8 cellular contexts compared by ENCODE assay signal in the genomic region with DNA sequence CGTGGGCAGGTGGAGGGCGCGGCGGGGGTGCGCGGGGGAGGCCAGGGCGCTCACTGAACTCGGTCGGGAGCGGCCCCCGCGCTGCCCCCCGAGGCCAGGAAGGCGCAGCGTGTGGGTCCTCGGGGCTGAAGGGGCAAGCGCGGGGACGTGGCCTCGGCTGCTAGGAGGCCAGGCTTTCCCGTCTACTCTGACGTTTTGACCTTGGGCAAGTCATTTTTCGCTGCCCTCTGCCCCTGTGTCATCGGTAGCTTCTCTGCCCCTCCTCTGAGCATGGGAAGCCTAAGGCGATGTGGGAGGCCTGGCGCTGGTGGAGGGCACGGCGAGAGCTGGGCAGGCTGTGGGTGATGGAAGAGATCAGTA. TPM values are rescaled to one million over a fixed set of nuclear protein-coding genes. Genes with fewer than 3 reads are reported as not detected.
A peak's percentile ranks its signal among the peaks of the same experiment; 100 is the strongest.
DNase-seq lines count a peak whose midpoint lies in the region; ATAC-seq and FAIRE-seq lines count a peak whose summit lies in the region.

No MANE protein-coding gene starts in this region.

- H3K9me2 ChIP-seq in Karpas-422 (replicated peaks; ENCODE audit: insufficient read depth, low read length): no peaks in the 10 kb centered on the region

- peak; percentile 8 for ATAC-seq in GM21515 (IDR thresholded peaks at IDR 0.05; ENCODE audit: unreplicated experiment)
- ATAC-seq in activated naive CD4-positive, alpha-beta T cell treated with anti-CD3 and anti-CD28 coated beads, Interleukin-2, amount 50 U/mL, for 72 hours: peak in 1 of 2 donors; percentile 17

- H3K79me2 ChIP-seq in Karpas-422 (ENCODE audit: low read length): peaks cover 81% of the 10 kb centered on the region

- H3K27ac ChIP-seq in CD4-positive, alpha-beta memory T cell (ENCODE audit: low read depth, low read length): peak overlapping the region; percentile 79
- H3K27ac ChIP-seq in Karpas-422 (ENCODE audit: low read length) (no peak overlapping the region), iPS-18a (ENCODE audit: low read length) (no peak overlapping the region)

- H3K4me3 ChIP-seq in CD4-positive, alpha-beta memory T cell (ENCODE audit: low read length in 2 of 2): peak overlapping the region; percentile 54
- H3K4me3 ChIP-seq in Karpas-422 (ENCODE audit: low read length) (peak overlapping the region; percentile 71), iPS-18a (ENCODE audit: low read length) (peak overlapping the region; percentile 78)

- H3K9me3 Mint-ChIP-seq in CD4-positive, alpha-beta memory T cell: no peaks in the 10 kb centered on the region
- H3K9me3 Mint-ChIP-seq in activated naive CD4-positive, alpha-beta T cell treated with anti-CD3 and anti-CD28 coated beads, Interleukin-2, amount 50 U/mL, for 72 hours: no peaks in the 10 kb centered on the region

- no peaks in the 10 kb centered on the region for H3K9me3 ChIP-seq in CD4-positive, alpha-beta memory T cell (ENCODE audit: control insufficient read depth in 1 of 2, low read length in 2 of 2)
- no peaks in the 10 kb centered on the region for H3K9me3 ChIP-seq in Karpas-422 (ENCODE audit: low read length)
- no peaks in the 10 kb centered on the region for H3K9me3 ChIP-seq in iPS-18a (ENCODE audit: control insufficient read depth, low read depth, low read length)

- CTCF ChIA-PET in CD4-positive, alpha-beta memory T cell (lab: Charles Lee; ENCODE audit: partially characterized antibody): interaction anchor here (0.6 to 2.8 kb wide), 5 partner anchors 17 to 516 kb away, joined by 3 to 10 read pairs (median 4); partner anchors contain the start of gene PFKFB3

- H3K4me3 Mint-ChIP-seq in CD4-positive, alpha-beta memory T cell: peak overlapping the region; percentile 91 to 94 (median 93)

- peaks cover 39 to 62% (median 50%) of the 10 kb centered on the region in 4 donors for H3K4me1 Mint-ChIP-seq in CD4-positive, alpha-beta memory T cell

- no peak overlapping the region for H2AFZ ChIP-seq in Karpas-422 (ENCODE audit: low read length)

- DNase-seq in CD4-positive, alpha-beta memory T cell: peak in 2 of 5 donors; percentile 11 to 16
- DNase-seq in Karpas-422: peak; percentile 70
- DNase-seq in activated naive CD4-positive, alpha-beta T cell treated with anti-CD3 and anti-CD28 coated beads, Interleukin-2, amount 50 U/mL, for 72 hours (ENCODE audit: low spot score in 2 of 2): no peak
- DNase-seq in stimulated activated CD4-positive, alpha-beta T cell treated with anti-CD3 and anti-CD28 coated beads, Interleukin-2, amount 100 ng/mL, for 24 hours: peak; percentile 35 to 40
- DNase-seq in NOMO-1 treated with DMSO at 0.1 percent for 48 hours (lab: John Stamatoyannopoulos, UW; ENCODE audit: unreplicated experiment): no peak
- DNase-seq in GM19239 (ENCODE audit: insufficient read length, low spot score): no peak

- intact Hi-C loops in CD4-positive, alpha-beta memory T cell (cut with micrococcal nuclease): loop anchor here (1.0 kb wide), 1 partner anchor 77 kb away; the partner anchor contains the start of gene GDI2

- peak overlapping the region; percentile 92 for H3K4me2 ChIP-seq in Karpas-422 (ENCODE audit: low read depth, low read length, poor library complexity, severe bottlenecking)

- FAIRE-seq in GM19239 (lab: Jason Lieb, UNC): no peak

- no peaks in the 10 kb centered on the region for H3K27me3 ChIP-seq in CD4-positive, alpha-beta memory T cell (ENCODE audit: insufficient read depth, low read length)
- H3K27me3 ChIP-seq in Karpas-422 (ENCODE audit: low read length) (no peaks in the 10 kb centered on the region), iPS-18a (ENCODE audit: control insufficient read depth, insufficient read depth, low read length) (no peaks in the 10 kb centered on the region)

- H3K4me1 ChIP-seq in CD4-positive, alpha-beta memory T cell (ENCODE audit: insufficient read depth, low read length): peaks cover 39% of the 10 kb centered on the region
- H3K4me1 ChIP-seq in Karpas-422 (ENCODE audit: low read length) (peaks cover 29% of the 10 kb centered on the region), iPS-18a (ENCODE audit: control insufficient read depth, low read depth, low read length) (peaks cover 11% of the 10 kb centered on the region)

- H3K27me3 Mint-ChIP-seq in CD4-positive, alpha-beta memory T cell: no peaks in the 10 kb centered on the region

- H3K36me3 ChIP-seq in CD4-positive, alpha-beta memory T cell (ENCODE audit: insufficient read depth, low read length): no peaks in the 10 kb centered on the region
- H3K36me3 ChIP-seq in Karpas-422 (ENCODE audit: insufficient read depth, low read length) (peaks cover 48% of the 10 kb centered on the region), iPS-18a (ENCODE audit: control insufficient read depth, low read depth, low read length) (peaks cover 25% of the 10 kb centered on the region)

- peak overlapping the region; percentile 87 to 95 (median 92) for H3K27ac Mint-ChIP-seq in CD4-positive, alpha-beta memory T cell
- peak overlapping the region; percentile 81 to 88 for H3K27ac Mint-ChIP-seq in activated naive CD4-positive, alpha-beta T cell treated with anti-CD3 and anti-CD28 coated beads, Interleukin-2, amount 50 U/mL, for 72 hours

- peaks cover 19 to 38% of the 10 kb centered on the region in 2 donors for H3K36me3 Mint-ChIP-seq in CD4-positive, alpha-beta memory T cell
- H3K36me3 Mint-ChIP-seq in activated naive CD4-positive, alpha-beta T cell treated with anti-CD3 and anti-CD28 coated beads, Interleukin-2, amount 50 U/mL, for 72 hours: peaks cover 0 to 34% of the 10 kb centered on the region in 2 donors

- POLR2A ChIA-PET in CD4-positive, alpha-beta memory T cell (lab: Charles Lee; ENCODE audit: partially characterized antibody): interaction anchor here (0.7 to 3.6 kb wide), 23 partner anchors 8 to 694 kb away, joined by 3 to 34 read pairs (median 3); partner anchors contain the start of genes GDI2, IL15RA, PFKFB3 and TASOR2

- peaks cover 14% of the 10 kb centered on the region; the same call in 1 of the 2 replicates for H4K20me1 ChIP-seq in Karpas-422 (ENCODE audit: insufficient read depth, low read depth, low read length)

- H3K9ac ChIP-seq in Karpas-422 (ENCODE audit: low read length) (peak overlapping the region; percentile 78), iPS-18a (ENCODE audit: low read length) (peak overlapping the region; percentile 21)

RNA-seq across cellular contexts. Expression of gene FBH1, which starts 0.5 kb away (rescaled TPM):
- total RNA-seq in CD4-positive, alpha-beta memory T cell: 10 to 100 TPM; 91.4 to 97.5 TPM
- polyA plus RNA-seq in CD4-positive, alpha-beta memory T cell: 10 to 100 TPM; 71.1 to 75.8 TPM
- total RNA-seq in Karpas-422 (2014; rRNA removed; shearing (Covaris generic); ENCODE audit: low replicate concordance): 61.9 and 90.1 TPM in 2 replicates
- total RNA-seq in activated naive CD4-positive, alpha-beta T cell treated with anti-CD3 and anti-CD28 coated beads, Interleukin-2, amount 50 U/mL, for 72 hours: 10 to 100 TPM; 51.8 to 53.5 TPM

RNA-seq across cellular contexts. Expression of gene ANKRD16, which starts 0.8 kb away (rescaled TPM):
- total RNA-seq in CD4-positive, alpha-beta memory T cell: 1 to 10 TPM; 6.6 to 8.4 TPM
- 1 to 10 TPM; 1.5 to 4.1 TPM for polyA plus RNA-seq in CD4-positive, alpha-beta memory T cell
- total RNA-seq in Karpas-422 (2014; rRNA removed; shearing (Covaris generic); ENCODE audit: low replicate concordance): 12.8 and 29.5 TPM in 2 replicates
- total RNA-seq in activated naive CD4-positive, alpha-beta T cell treated with anti-CD3 and anti-CD28 coated beads, Interleukin-2, amount 50 U/mL, for 72 hours: 1 to 10 TPM; 3.3 to 6.8 TPM

Comparison
In these comparisons a context has a peak if more than half of its experiments do, and no peak if none do; other contexts are left out.
1. DNase-seq: peak in Karpas-422 (single experiment) and stimulated activated CD4-positive, alpha-beta T cell treated with anti-CD3 and anti-CD28 coated beads, Interleukin-2, amount 100 ng/mL, for 24 hours (2 of 2); none in activated naive CD4-positive, alpha-beta T cell treated with anti-CD3 and anti-CD28 coated beads, Interleukin-2, amount 50 U/mL, for 72 hours (0 of 2), NOMO-1 treated with DMSO at 0.1 percent for 48 hours (single experiment) and GM19239 (single experiment).
2. Peak in every context shown above with its lines, with median percentiles within 50 percentile points of each other: H3K4me3 ChIP-seq.